ENCODE assay signal across 9 cellular contexts in genomic region chr2:95158891-95159619, GRCh38. TPM values are rescaled to one million over a fixed set of nuclear protein-coding genes. Genes with fewer than 3 reads are reported as not detected.
A peak's percentile ranks its signal among the peaks of the same experiment; 100 is the strongest.
DNase-seq lines count a peak whose midpoint lies in the region; ATAC-seq, FAIRE-seq and TF ChIP-seq lines count a peak whose summit lies in the region.
"Had no signal": no experiment of that assay in that cellular context is flagged by ENCODE, and none has a peak within 500 bp of the region (broad histone marks: within the 10 kb centered on the region; RNA-seq: fewer than 3 reads in every experiment).

No MANE protein-coding gene starts in this region.

- TF ChIP-seq CTCF in body of pancreas (IDR thresholded peaks at IDR 0.05), result no peak

- H3K4me3 ChIP-seq in CD4-positive, CD25-positive, alpha-beta regulatory T cell (ENCODE audit: low read depth, low read length), result peak overlapping the region; percentile 37
- H3K4me3 ChIP-seq in body of pancreas, result peak overlapping the region; percentile 57 to 78
- peak overlapping the region; percentile 76 for H3K4me3 ChIP-seq in iPS-11a (ENCODE audit: low read depth, low read length)

- ATAC-seq in CD4-positive, CD25-positive, alpha-beta regulatory T cell (ENCODE audit: low read depth in 2 of 2), result peak; percentile 49 to 50
- ATAC-seq in GM18909 (IDR thresholded peaks at IDR 0.05; ENCODE audit: poor library complexity, unreplicated experiment) (peak; percentile 54), HG03095 (IDR thresholded peaks at IDR 0.05; ENCODE audit: unreplicated experiment) (peak; percentile 44), body of pancreas (peak; percentile 63)

- H3K9me3 Mint-ChIP-seq in CD4-positive, CD25-positive, alpha-beta regulatory T cell, result peaks cover 0 to 21% (median 3%) of the 10 kb centered on the region in 7 donors

- H3K27me3 Mint-ChIP-seq in CD4-positive, CD25-positive, alpha-beta regulatory T cell, result peaks cover 4% of the 10 kb centered on the region

- H3K4me3 Mint-ChIP-seq in CD4-positive, CD25-positive, alpha-beta regulatory T cell, result peak overlapping the region; percentile 83 to 87 (median 86)

- 1 to 5% methylated on average over 4 to 57 of the region's 58 CpGs for WGBS in body of pancreas, 2 donors

- peak; percentile 14 to 41 (median 38) for TF ChIP-seq POLR2A in body of pancreas (IDR thresholded peaks at IDR 0.05)

- peaks cover 23% of the 10 kb centered on the region for H3K36me3 ChIP-seq in CD4-positive, CD25-positive, alpha-beta regulatory T cell (ENCODE audit: control insufficient read depth, insufficient read depth, low read length)
- peaks cover 0 to 5% of the 10 kb centered on the region in 2 donors for H3K36me3 ChIP-seq in body of pancreas (replicated peaks in 1 of 2; ENCODE audit: insufficient read depth in 1 of 2, low read depth in 2 of 2)

- H3K27ac ChIP-seq in CD4-positive, CD25-positive, alpha-beta regulatory T cell (ENCODE audit: insufficient read depth, low read length, poor library complexity, severe bottlenecking), result peak overlapping the region; percentile 47
- peak overlapping the region in 3 of 4 donors; percentile 59 to 77 (median 72) for H3K27ac ChIP-seq in body of pancreas

- no peaks in the 10 kb centered on the region for H3K27me3 ChIP-seq in CD4-positive, CD25-positive, alpha-beta regulatory T cell (ENCODE audit: control insufficient read depth, insufficient read depth, low read length)
- no peaks in the 10 kb centered on the region for H3K27me3 ChIP-seq in body of pancreas

- H3K27ac Mint-ChIP-seq in CD4-positive, CD25-positive, alpha-beta regulatory T cell, result peak overlapping the region in 1 of 3 donors; percentile 35

- H3K36me3 Mint-ChIP-seq in CD4-positive, CD25-positive, alpha-beta regulatory T cell, result peaks cover 27% of the 10 kb centered on the region

- peaks cover 14% of the 10 kb centered on the region for H3K4me1 ChIP-seq in CD4-positive, CD25-positive, alpha-beta regulatory T cell (ENCODE audit: control insufficient read depth, insufficient read depth, low read length, poor library complexity, severe bottlenecking)
- peaks cover 20% of the 10 kb centered on the region for H3K4me1 ChIP-seq in body of pancreas

- DNase-seq in CD4-positive, CD25-positive, alpha-beta regulatory T cell, result peak in 1 of 3 donors; percentile 49
- DNase-seq in RCC 7860 (ENCODE audit: low spot score), result peak; percentile 7
- peak; percentile 48 to 62 (median 51) for DNase-seq in body of pancreas
- DNase-seq in renal cortical epithelial cell (ENCODE audit: low read depth), result peak; percentile 4
- DNase-seq in activated effector memory CD4-positive, alpha-beta T cell treated with Interleukin-2 at 50 U/mL for 16 hours, result no peak

- peaks cover 0 to 32% (median 5%) of the 10 kb centered on the region in 4 donors for H3K4me1 Mint-ChIP-seq in CD4-positive, CD25-positive, alpha-beta regulatory T cell

- FAIRE-seq in RCC 7860 (lab: Jason Lieb, UNC), result no peak
- FAIRE-seq: TTC549 had no signal

- intact Hi-C loops in body of pancreas (cut with DNase I), result no loop called here

- H3K9me3 ChIP-seq in CD4-positive, CD25-positive, alpha-beta regulatory T cell (ENCODE audit: control insufficient read depth in 2 of 2, low read length in 2 of 2), result peaks cover 8 to 13% of the 10 kb centered on the region in 2 experiments
- H3K9me3 ChIP-seq in body of pancreas, result peaks cover 0 to 12% (median 0%) of the 10 kb centered on the region in 3 donors

RNA-seq across cellular contexts. Expression of gene ZNF514, which starts 0.6 kb away (rescaled TPM):
- 11.4 TPM for total RNA-seq in CD4-positive, CD25-positive, alpha-beta regulatory T cell
- polyA plus RNA-seq in CD4-positive, CD25-positive, alpha-beta regulatory T cell, result 10 to 100 TPM in 3 of 4 donors, 1 to 10 TPM in 1; 8.9 to 12.9 (median 11.7) TPM
- total RNA-seq in body of pancreas (10 to 100 TPM; 11.2 to 13.8 TPM), renal cortical epithelial cell (14.1 and 16.0 TPM in 2 replicates)

RNA-seq across cellular contexts. Expression of gene ZNF2, which starts 6.6 kb away (rescaled TPM):
- total RNA-seq in CD4-positive, CD25-positive, alpha-beta regulatory T cell, result 1.8 TPM
- polyA plus RNA-seq in CD4-positive, CD25-positive, alpha-beta regulatory T cell, result 1 to 10 TPM; 2.4 to 4.6 (median 3.6) TPM
- total RNA-seq in body of pancreas, result 1 to 10 TPM in 1 of 2 donors, under 1 TPM in 1; 0.99 to 2.3 TPM
- 4.7 and 10.3 TPM in 2 replicates for total RNA-seq in renal cortical epithelial cell

RNA-seq across cellular contexts. Expression of gene MRPS5, which starts 37.4 kb away (rescaled TPM):
- 31.2 TPM for total RNA-seq in CD4-positive, CD25-positive, alpha-beta regulatory T cell
- polyA plus RNA-seq in CD4-positive, CD25-positive, alpha-beta regulatory T cell, result 10 to 100 TPM; 36.6 to 46.4 (median 43.0) TPM
- total RNA-seq in body of pancreas (10 to 100 TPM; 31.6 to 46.1 TPM), renal cortical epithelial cell (74.3 and 75.7 TPM in 2 replicates)

RNA-seq across cellular contexts. Expression of gene ZNF892, which starts 48.3 kb away (rescaled TPM):
- 2.0 TPM for total RNA-seq in CD4-positive, CD25-positive, alpha-beta regulatory T cell
- 1 to 10 TPM in 1 of 4 donors, under 1 TPM in 3; 0.11 to 1.1 (median 0.61) TPM for polyA plus RNA-seq in CD4-positive, CD25-positive, alpha-beta regulatory T cell
- total RNA-seq in body of pancreas (1 to 10 TPM; 3.6 to 4.2 TPM), renal cortical epithelial cell (6.9 and 16.7 TPM in 2 replicates)
